8 cellular contexts compared by ENCODE assay signal in genomic region chr2:148645925-148646559, GRCh38. TPM values are rescaled to one million over a fixed set of nuclear protein-coding genes. Genes with fewer than 3 reads are reported as not detected.
DNase-seq lines count a peak whose midpoint lies in the region; ATAC-seq and TF ChIP-seq lines count a peak whose summit lies in the region.

No MANE protein-coding gene starts in this region.

- no peak for TF ChIP-seq CTCF in DND-41 (IDR thresholded peaks at IDR 0.05; ENCODE audit: borderline replicate concordance, extremely low read depth, low read length, poor library complexity, severe bottlenecking)
- TF ChIP-seq CTCF in osteocyte (IDR thresholded peaks at IDR 0.05): no peak
- no peak for TF ChIP-seq CTCF in upper lobe of left lung (IDR thresholded peaks at IDR 0.05)

- no peaks in the 10 kb centered on the region; the same call in 1 of the 2 replicates for H3K36me3 ChIP-seq in DND-41 (ENCODE audit: insufficient read depth, low read length)
- H3K36me3 ChIP-seq in upper lobe of left lung: no peaks in the 10 kb centered on the region

- H3K9ac ChIP-seq in DND-41 (ENCODE audit: low read depth, low read length): peak overlapping the region; percentile 94

- peaks cover 25% of the 10 kb centered on the region for H3K27me3 ChIP-seq in DND-41 (ENCODE audit: insufficient read depth, low read length, poor library complexity)
- H3K27me3 ChIP-seq in upper lobe of left lung: no peaks in the 10 kb centered on the region

- peaks cover 52% of the 10 kb centered on the region for H3K4me1 Mint-ChIP-seq in activated naive CD4-positive, alpha-beta T cell treated with anti-CD3 and anti-CD28 coated beads, Interleukin-2, amount 50 U/mL, for 24 hours
- H3K4me1 Mint-ChIP-seq in osteocyte (ENCODE audit: unreplicated experiment): peaks cover 40% of the 10 kb centered on the region

- peak overlapping the region; percentile 98 for H3K4me3 Mint-ChIP-seq in activated naive CD4-positive, alpha-beta T cell treated with anti-CD3 and anti-CD28 coated beads, Interleukin-2, amount 50 U/mL, for 24 hours
- H3K4me3 Mint-ChIP-seq in osteocyte (ENCODE audit: unreplicated experiment): peak overlapping the region; percentile 84

- H3K9me3 Mint-ChIP-seq in activated naive CD4-positive, alpha-beta T cell treated with anti-CD3 and anti-CD28 coated beads, Interleukin-2, amount 50 U/mL, for 24 hours: no peaks in the 10 kb centered on the region
- no peaks in the 10 kb centered on the region for H3K9me3 Mint-ChIP-seq in osteocyte (ENCODE audit: unreplicated experiment)

- 8 to 9% methylated on average over 13 of the region's 13 CpGs for WGBS in upper lobe of left lung, 2 donors

- H3K27ac Mint-ChIP-seq in activated naive CD4-positive, alpha-beta T cell treated with anti-CD3 and anti-CD28 coated beads, Interleukin-2, amount 50 U/mL, for 24 hours: peak overlapping the region; percentile 97
- H3K27ac Mint-ChIP-seq in osteocyte (ENCODE audit: unreplicated experiment): peak overlapping the region; percentile 80

- H3K9me3 ChIP-seq in DND-41 (ENCODE audit: insufficient read depth, low read length, severe bottlenecking) (no peaks in the 10 kb centered on the region), upper lobe of left lung (no peaks in the 10 kb centered on the region)

- H3K27ac ChIP-seq in DND-41 (ENCODE audit: low read length) (peak overlapping the region; percentile 83), upper lobe of left lung (peak overlapping the region; percentile 99 to 100 (median 100))

- peaks cover 50% of the 10 kb centered on the region for H4K20me1 ChIP-seq in DND-41 (ENCODE audit: insufficient read depth, low read length)

- peaks cover 6% of the 10 kb centered on the region for H3K36me3 Mint-ChIP-seq in activated naive CD4-positive, alpha-beta T cell treated with anti-CD3 and anti-CD28 coated beads, Interleukin-2, amount 50 U/mL, for 24 hours
- H3K36me3 Mint-ChIP-seq in osteocyte (ENCODE audit: unreplicated experiment): no peaks in the 10 kb centered on the region

- H3K79me2 ChIP-seq in DND-41 (ENCODE audit: insufficient read depth, low read length): peaks cover 58% of the 10 kb centered on the region

- no peak for TF ChIP-seq EP300 in upper lobe of left lung (IDR thresholded peaks at IDR 0.05)

- ATAC-seq in DND-41 (ENCODE audit: insufficient read depth, low read depth) (peak; percentile 67), GM21723 (IDR thresholded peaks at IDR 0.05; ENCODE audit: unreplicated experiment) (peak; percentile 38), upper lobe of left lung (ENCODE audit: low FRiP score in 2 of 2) (peak; percentile 54 to 61)

- H2AFZ ChIP-seq in DND-41 (ENCODE audit: low read depth, low read length): peak overlapping the region; percentile 60

- peaks cover 35% of the 10 kb centered on the region for H3K4me1 ChIP-seq in DND-41 (ENCODE audit: insufficient read depth, low read length)
- H3K4me1 ChIP-seq in upper lobe of left lung: peaks cover 31 to 48% (median 42%) of the 10 kb centered on the region in 4 donors

- peak; percentile 71 for DNase-seq in DND-41
- DNase-seq in Jurkat, Clone E6-1 (ENCODE audit: low read depth, low spot score): peak; percentile 89
- peak; percentile 94 for DNase-seq in RKO (ENCODE audit: low spot score)
- peak; percentile 60 for DNase-seq in globus pallidus (ENCODE audit: low spot score)
- no peak for DNase-seq in osteocyte (ENCODE audit: extremely low spot score, unreplicated experiment)
- peak in 1 of 2 donors; percentile 78 for DNase-seq in upper lobe of left lung

- H3K27me3 Mint-ChIP-seq in activated naive CD4-positive, alpha-beta T cell treated with anti-CD3 and anti-CD28 coated beads, Interleukin-2, amount 50 U/mL, for 24 hours: no peaks in the 10 kb centered on the region
- peaks cover 2% of the 10 kb centered on the region for H3K27me3 Mint-ChIP-seq in osteocyte (ENCODE audit: unreplicated experiment)

- TF ChIP-seq POLR2A in upper lobe of left lung (IDR thresholded peaks at IDR 0.05): peak in 2 of 4 donors; percentile 26 to 33

- H3K4me2 ChIP-seq in DND-41 (ENCODE audit: insufficient read depth, low read length): peak overlapping the region; percentile 97

- H3K4me3 ChIP-seq in DND-41 (ENCODE audit: low read depth in 1 of 2, low read length in 2 of 2) (peak overlapping the region; percentile 81 to 100), upper lobe of left lung (peak overlapping the region; percentile 77 to 97 (median 84))
- peak overlapping the region; percentile 74 for H3K4me3 ChIP-seq in Jurkat, Clone E6-1 (ENCODE audit: low read length)

RNA-seq across cellular contexts. Expression of gene EPC2, which starts 1.5 kb away (rescaled TPM):
- polyA plus RNA-seq in Jurkat, Clone E6-1 (2012; ENCODE audit: insufficient read depth, insufficient read length): 8.8 TPM
- 38.3 and 39.2 TPM in 2 replicates for total RNA-seq in osteocyte
- 10 to 100 TPM; 15.2 to 53.2 (median 31.5) TPM for total RNA-seq in upper lobe of left lung
